8 cellular contexts compared by ENCODE assay signal in the genomic region with DNA sequence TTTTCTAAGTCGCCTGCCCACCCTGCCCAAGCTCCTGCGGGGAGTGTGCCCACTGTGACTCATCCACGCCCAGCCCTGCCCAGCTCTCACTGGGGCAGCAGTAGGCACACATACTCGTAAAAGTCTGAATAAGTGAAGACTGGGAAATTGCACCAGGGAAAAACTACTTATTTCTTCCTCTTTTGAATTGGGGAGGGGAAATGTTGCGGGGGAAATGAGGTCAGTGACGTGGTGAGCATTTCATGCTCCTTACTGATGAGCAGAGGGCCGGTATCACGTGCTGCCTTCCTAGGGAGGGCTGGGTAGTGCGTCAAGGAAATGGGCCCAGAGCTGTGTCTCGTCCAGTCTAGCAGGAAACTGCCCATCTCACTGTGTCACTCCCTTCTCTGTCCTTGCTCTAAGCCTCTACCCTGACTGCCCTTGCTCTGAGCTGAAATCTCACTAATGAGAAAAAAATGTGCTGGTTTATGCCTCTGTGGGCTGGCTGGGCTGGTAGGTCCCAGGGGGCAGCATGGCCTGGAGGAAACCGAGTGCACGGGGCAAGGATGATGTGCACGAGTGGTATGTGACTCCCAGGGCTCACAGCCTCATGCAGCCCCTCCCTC. TPM values are rescaled to one million over a fixed set of nuclear protein-coding genes. Genes with fewer than 3 reads are reported as not detected.
DNase-seq lines count a peak whose midpoint lies in the region; ATAC-seq lines count a peak whose summit lies in the region.

No MANE protein-coding gene starts in this region.

- no peak for ATAC-seq in GM21367 (IDR thresholded peaks at IDR 0.05; ENCODE audit: unreplicated experiment)

- DNase-seq in GM04504 (ENCODE audit: low read depth) (peak; percentile 78), LHCN-M2 (ENCODE audit: low read depth) (peak; percentile 92), astrocyte of the hippocampus (ENCODE audit: low read depth, low spot score) (peak; percentile 69), medulla oblongata (ENCODE audit: extremely low spot score) (peak; percentile 85), NCI-H1105 (lab: John Stamatoyannopoulos, UW) (no peak), GM19238 (ENCODE audit: insufficient read length, low spot score) (no peak), NCI-H128 (lab: John Stamatoyannopoulos, UW; ENCODE audit: unreplicated experiment) (no peak)

RNA-seq across cellular contexts. Expression of gene TNFRSF1B, which starts 13.5 kb away (rescaled TPM):
- total RNA-seq in LHCN-M2 (2014; rRNA removed) = 1.3 and 1.9 TPM in 2 replicates
- 1.5 TPM for polyA plus RNA-seq in LHCN-M2 (2012)

Comparison
In these comparisons a context has a peak if more than half of its experiments do, and no peak if none do; other contexts are left out.
1. DNase-seq: peak in GM04504 (single experiment), LHCN-M2 (single experiment), astrocyte of the hippocampus (single experiment) and medulla oblongata (single experiment); none in NCI-H1105 (single experiment), GM19238 (single experiment) and NCI-H128 (single experiment).